Comparison of ENCODE assay signal across 24 cellular contexts in the genomic region with DNA sequence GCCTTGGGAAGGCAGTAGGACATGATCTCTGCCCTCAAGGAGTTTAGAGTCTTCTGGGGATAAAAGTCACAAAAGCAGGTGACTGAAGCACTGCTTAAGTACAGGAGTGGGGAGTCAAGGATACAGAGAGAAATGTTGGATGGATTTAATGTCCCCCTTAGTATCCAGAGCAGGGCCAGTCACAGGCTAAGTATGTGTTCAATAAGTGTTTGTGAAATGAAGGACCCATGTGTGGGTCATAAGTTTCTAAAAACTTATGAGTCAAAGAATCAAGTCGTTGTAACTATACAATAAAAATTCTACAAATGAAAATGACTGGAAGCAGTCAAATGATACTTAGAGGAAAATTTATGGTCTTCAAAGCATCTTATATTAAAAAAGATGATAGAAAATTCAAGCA. TPM values are rescaled to one million over a fixed set of nuclear protein-coding genes. Genes with fewer than 3 reads are reported as not detected.
"Had no signal": no experiment of that assay in that cellular context is flagged by ENCODE, and none has a peak within 500 bp of the region (broad histone marks: within the 10 kb centered on the region; RNA-seq: fewer than 3 reads in every experiment).

No MANE protein-coding gene starts in this region.

- H3K36me3 ChIP-seq: heart right ventricle, upper lobe of left lung had no signal

- H3K9me3 ChIP-seq: body of pancreas, heart right ventricle, mucosa of descending colon, testis, upper lobe of left lung had no signal

- H3K27ac ChIP-seq: dorsolateral prefrontal cortex, heart right ventricle, parathyroid adenoma, testis, upper lobe of left lung had no signal

- H3K27me3 Mint-ChIP-seq: activated CD8-positive, alpha-beta memory T cell treated with anti-CD3 and anti-CD28 coated beads, Interleukin-2, amount 10 ng/mL, durations not matched to agents 7 days and 5 days; activated naive CD8-positive, alpha-beta T cell treated with anti-CD3 and anti-CD28 coated beads for 36 hours; naive thymus-derived CD4-positive, alpha-beta T cell had no signal

- H2AFZ ChIP-seq: parathyroid adenoma had no signal

- ATAC-seq: activated CD8-positive, alpha-beta memory T cell treated with anti-CD3 and anti-CD28 coated beads, Interleukin-2, amount 10 ng/mL, durations not matched to agents 7 days and 5 days; body of pancreas; heart right ventricle; mucosa of descending colon; naive thymus-derived CD4-positive, alpha-beta T cell; sciatic nerve; stimulated activated memory B cell treated with anti-CD40 and anti-IgM and Interleukin-4, amounts not matched to agents 10 μg/mL and 1 μg/mL and 100 μg/mL, for 72 hours had no signal

- H3K79me2 ChIP-seq: parathyroid adenoma had no signal

- H3K4me1 Mint-ChIP-seq: activated B cell treated with CpG ODN at 0.5 μM for 24 hours; stimulated activated memory B cell treated with anti-CD40 and anti-IgM and Interleukin-4, amounts not matched to agents 10 μg/mL and 1 μg/mL and 100 μg/mL, for 72 hours had no signal

- FAIRE-seq: colon, TTC549 had no signal

- H3K27me3 ChIP-seq: body of pancreas, dorsolateral prefrontal cortex, heart right ventricle, testis, upper lobe of left lung had no signal

- H3K4me3 ChIP-seq: body of pancreas, dorsolateral prefrontal cortex, heart right ventricle, mucosa of descending colon, smooth muscle cell, testis, upper lobe of left lung had no signal

- H3K4me3 Mint-ChIP-seq: activated B cell treated with CpG ODN at 0.5 μM for 24 hours; activated CD4-positive, alpha-beta memory T cell treated with anti-CD3 and anti-CD28 coated beads, Interleukin-2, amount 10 ng/mL, durations not matched to agents 7 days and 5 days; activated CD8-positive, alpha-beta memory T cell treated with anti-CD3 and anti-CD28 coated beads, Interleukin-2, amount 10 ng/mL, durations not matched to agents 7 days and 5 days; activated naive CD8-positive, alpha-beta T cell treated with anti-CD3 and anti-CD28 coated beads for 36 hours; immature natural killer cell; memory B cell; naive thymus-derived CD4-positive, alpha-beta T cell; stimulated activated memory B cell treated with anti-CD40 and anti-IgM and Interleukin-4, amounts not matched to agents 10 μg/mL and 1 μg/mL and 100 μg/mL, for 72 hours; T-helper 2 cell treated with Interferon-gamma antibody and Interleukin-4, amounts not matched to agents 5 μg/mL and 100 μg/mL, for 36 hours had no signal

- H3K4me2 ChIP-seq: smooth muscle cell had no signal

- H3K27ac Mint-ChIP-seq: activated B cell treated with CpG ODN at 0.5 μM for 24 hours; activated CD4-positive, alpha-beta memory T cell treated with anti-CD3 and anti-CD28 coated beads, Interleukin-2, amount 10 ng/mL, durations not matched to agents 7 days and 5 days; activated CD8-positive, alpha-beta memory T cell treated with anti-CD3 and anti-CD28 coated beads, Interleukin-2, amount 10 ng/mL, durations not matched to agents 7 days and 5 days; activated naive CD8-positive, alpha-beta T cell treated with anti-CD3 and anti-CD28 coated beads for 36 hours; immature natural killer cell; memory B cell; stimulated activated memory B cell treated with anti-CD40 and anti-IgM and Interleukin-4, amounts not matched to agents 10 μg/mL and 1 μg/mL and 100 μg/mL, for 72 hours; T-helper 2 cell treated with Interferon-gamma antibody and Interleukin-4, amounts not matched to agents 5 μg/mL and 100 μg/mL, for 36 hours had no signal

- DNase-seq: activated B cell treated with CpG ODN at 0.5 μM for 24 hours; activated CD4-positive, alpha-beta memory T cell treated with anti-CD3 and anti-CD28 coated beads, Interleukin-2, amount 10 ng/mL, durations not matched to agents 7 days and 5 days; activated CD4-positive, alpha-beta T cell treated with anti-CD3 and anti-CD28 coated beads for 48 hours; activated CD8-positive, alpha-beta memory T cell treated with anti-CD3 and anti-CD28 coated beads, Interleukin-2, amount 10 ng/mL, durations not matched to agents 7 days and 5 days; activated naive CD4-positive, alpha-beta T cell; activated naive CD8-positive, alpha-beta T cell treated with anti-CD3 and anti-CD28 coated beads for 36 hours; amygdala; body of pancreas; dorsolateral prefrontal cortex; heart right ventricle; immature natural killer cell; mucosa of descending colon; naive thymus-derived CD4-positive, alpha-beta T cell; stimulated activated CD4-positive, alpha-beta T cell treated with anti-CD3 and anti-CD28 coated beads, Interleukin-4, amount 100 ng/mL, for 24 hours; testis; upper lobe of left lung had no signal

- H3K36me3 Mint-ChIP-seq: activated CD8-positive, alpha-beta memory T cell treated with anti-CD3 and anti-CD28 coated beads, Interleukin-2, amount 10 ng/mL, durations not matched to agents 7 days and 5 days; activated naive CD8-positive, alpha-beta T cell treated with anti-CD3 and anti-CD28 coated beads for 36 hours; immature natural killer cell; memory B cell; naive thymus-derived CD4-positive, alpha-beta T cell; stimulated activated memory B cell treated with anti-CD40 and anti-IgM and Interleukin-4, amounts not matched to agents 10 μg/mL and 1 μg/mL and 100 μg/mL, for 72 hours had no signal

RNA-seq across cellular contexts. Expression of a gene that starts 25.1 kb away (rescaled TPM):
- total RNA-seq: activated B cell treated with CpG ODN at 0.5 μM for 24 hours; activated CD4-positive, alpha-beta memory T cell treated with anti-CD3 and anti-CD28 coated beads, Interleukin-2, amount 10 ng/mL, durations not matched to agents 7 days and 5 days; activated CD8-positive, alpha-beta memory T cell treated with anti-CD3 and anti-CD28 coated beads, Interleukin-2, amount 10 ng/mL, durations not matched to agents 7 days and 5 days; activated naive CD8-positive, alpha-beta T cell treated with anti-CD3 and anti-CD28 coated beads for 36 hours had no signal
- polyA plus RNA-seq: immature natural killer cell; naive thymus-derived CD4-positive, alpha-beta T cell had no signal
